In the genomic region with DNA sequence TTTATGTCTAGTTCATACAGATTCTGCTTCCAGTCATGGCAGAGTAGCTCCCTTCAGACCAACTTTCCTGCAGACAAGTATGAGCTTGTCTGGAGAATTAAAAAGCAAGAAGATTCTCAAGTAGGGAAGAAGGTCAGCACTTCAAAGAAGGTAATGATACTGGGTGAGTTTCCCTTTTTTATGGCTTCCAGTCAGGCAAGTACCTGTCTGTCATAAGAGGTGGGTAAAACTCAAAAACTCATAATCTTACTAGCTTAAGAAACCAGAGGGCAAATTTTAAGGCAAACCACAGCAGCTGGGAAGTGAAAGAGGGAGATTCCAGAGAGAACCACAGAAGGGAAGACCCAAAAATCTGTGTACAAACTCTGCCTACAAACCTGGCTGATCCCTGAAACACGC, we compare ENCODE assay signal across 10 cellular contexts. TPM values are rescaled to one million over a fixed set of nuclear protein-coding genes. Genes with fewer than 3 reads are reported as not detected.
A peak's percentile ranks its signal among the peaks of the same experiment; 100 is the strongest.
DNase-seq lines count a peak whose midpoint lies in the region; ATAC-seq and TF ChIP-seq lines count a peak whose summit lies in the region.
"Had no signal": no experiment of that assay in that cellular context is flagged by ENCODE, and none has a peak within 500 bp of the region (broad histone marks: within the 10 kb centered on the region; RNA-seq: fewer than 3 reads in every experiment).

No MANE protein-coding gene starts in this region.

- peak; percentile 73 for DNase-seq in activated naive CD4-positive, alpha-beta T cell treated with anti-CD3 and anti-CD28 coated beads for 36 hours
- no peak for DNase-seq in activated naive CD4-positive, alpha-beta T cell (lab: John Stamatoyannopoulos, UW)
- DNase-seq in activated naive CD8-positive, alpha-beta T cell treated with anti-CD3 and anti-CD28 coated beads, Interleukin-2, amount 50 U/mL, for 24 hours, result no peak
- DNase-seq in NCI-H526 treated with DMSO at 0.1 percent for 48 hours (lab: John Stamatoyannopoulos, UW) (no peak), LoVo (ENCODE audit: low spot score) (no peak), gastrocnemius medialis (no peak)
- DNase-seq: heart left ventricle had no signal

- H3K4me3 ChIP-seq in gastrocnemius medialis, result no peak overlapping the region
- H3K4me3 ChIP-seq: heart left ventricle had no signal

- H3K36me3 ChIP-seq in gastrocnemius medialis, result no peaks in the 10 kb centered on the region

- no peak overlapping the region for H3K27ac ChIP-seq in gastrocnemius medialis

- H3K4me1 ChIP-seq in gastrocnemius medialis, result peaks cover 28 to 43% of the 10 kb centered on the region in 2 donors

- H3K9me3 ChIP-seq in gastrocnemius medialis, result no peaks in the 10 kb centered on the region
- H3K9me3 ChIP-seq: heart left ventricle had no signal

- TF ChIP-seq CTCF in gastrocnemius medialis (IDR thresholded peaks at IDR 0.05 in 4 of 5, conservative IDR thresholded peaks at IDR 0.05 in 1 of 5), result no peak

- no peaks in the 10 kb centered on the region for H3K27me3 ChIP-seq in gastrocnemius medialis
- H3K27me3 ChIP-seq: heart left ventricle had no signal

- ATAC-seq in HG03097 (IDR thresholded peaks at IDR 0.05; ENCODE audit: low FRiP score, unreplicated experiment), result peak; percentile 43
- peak; percentile 40 for ATAC-seq in activated naive CD8-positive, alpha-beta T cell treated with anti-CD3 and anti-CD28 coated beads, Interleukin-2, amount 50 U/mL, for 24 hours
- ATAC-seq in stimulated activated memory B cell treated with anti-CD40 and anti-IgM and Interleukin-4, amounts not matched to agents 10 μg/mL and 1 μg/mL and 100 μg/mL, for 72 hours, result peak; percentile 80
- no peak for ATAC-seq in gastrocnemius medialis
- ATAC-seq: heart left ventricle had no signal

- H3K4me3 Mint-ChIP-seq in activated naive CD4-positive, alpha-beta T cell treated with anti-CD3 and anti-CD28 coated beads for 36 hours, result no peak overlapping the region
- H3K4me3 Mint-ChIP-seq in activated naive CD8-positive, alpha-beta T cell treated with anti-CD3 and anti-CD28 coated beads, Interleukin-2, amount 50 U/mL, for 24 hours, result peak overlapping the region; percentile 16
- no peak overlapping the region for H3K4me3 Mint-ChIP-seq in stimulated activated memory B cell treated with anti-CD40 and anti-IgM and Interleukin-4, amounts not matched to agents 10 μg/mL and 1 μg/mL and 100 μg/mL, for 72 hours
- H3K4me3 Mint-ChIP-seq: neural crest cell had no signal

- H3K9me3 Mint-ChIP-seq in activated naive CD4-positive, alpha-beta T cell treated with anti-CD3 and anti-CD28 coated beads for 36 hours, result no peaks in the 10 kb centered on the region
- H3K9me3 Mint-ChIP-seq in activated naive CD8-positive, alpha-beta T cell treated with anti-CD3 and anti-CD28 coated beads, Interleukin-2, amount 50 U/mL, for 24 hours, result no peaks in the 10 kb centered on the region
- no peaks in the 10 kb centered on the region for H3K9me3 Mint-ChIP-seq in stimulated activated memory B cell treated with anti-CD40 and anti-IgM and Interleukin-4, amounts not matched to agents 10 μg/mL and 1 μg/mL and 100 μg/mL, for 72 hours
- H3K9me3 Mint-ChIP-seq: neural crest cell had no signal

- in situ Hi-C loops in gastrocnemius medialis (cut with MboI; ENCODE audit: low sequenced_read_pairs in 4 of 4), result no loop called here

- no peaks in the 10 kb centered on the region for H3K36me3 Mint-ChIP-seq in activated naive CD4-positive, alpha-beta T cell treated with anti-CD3 and anti-CD28 coated beads for 36 hours (ENCODE audit: low read depth)
- peaks cover 5% of the 10 kb centered on the region for H3K36me3 Mint-ChIP-seq in activated naive CD8-positive, alpha-beta T cell treated with anti-CD3 and anti-CD28 coated beads, Interleukin-2, amount 50 U/mL, for 24 hours (ENCODE audit: low read depth)
- H3K36me3 Mint-ChIP-seq in stimulated activated memory B cell treated with anti-CD40 and anti-IgM and Interleukin-4, amounts not matched to agents 10 μg/mL and 1 μg/mL and 100 μg/mL, for 72 hours, result peaks cover 6% of the 10 kb centered on the region

- intact Hi-C loops in activated naive CD4-positive, alpha-beta T cell treated with anti-CD3 and anti-CD28 coated beads for 36 hours (cut with micrococcal nuclease), result loop anchor here (2.0 kb wide), 3 partner anchors 52 to 250 kb away; partner anchors contain the start of gene ZNF143
- intact Hi-C loops in gastrocnemius medialis (cut with DNase I; ENCODE audit: low total_unique reads), result no loop called here

- H3K27ac Mint-ChIP-seq in activated naive CD4-positive, alpha-beta T cell treated with anti-CD3 and anti-CD28 coated beads for 36 hours, result peak overlapping the region; percentile 82
- H3K27ac Mint-ChIP-seq in activated naive CD8-positive, alpha-beta T cell treated with anti-CD3 and anti-CD28 coated beads, Interleukin-2, amount 50 U/mL, for 24 hours, result peak overlapping the region; percentile 71
- peak overlapping the region; percentile 77 for H3K27ac Mint-ChIP-seq in stimulated activated memory B cell treated with anti-CD40 and anti-IgM and Interleukin-4, amounts not matched to agents 10 μg/mL and 1 μg/mL and 100 μg/mL, for 72 hours

- CTCF ChIA-PET in activated naive CD4-positive, alpha-beta T cell treated with anti-CD3 and anti-CD28 coated beads for 36 hours (lab: Charles Lee), result interaction anchor here (0.9 to 1.5 kb wide), 2 partner anchors 41 to 295 kb away, joined by 3 read pairs; no protein-coding TSS in a partner anchor

- TF ChIP-seq POLR2A in gastrocnemius medialis (IDR thresholded peaks at IDR 0.05), result no peak

- H3K27me3 Mint-ChIP-seq in activated naive CD4-positive, alpha-beta T cell treated with anti-CD3 and anti-CD28 coated beads for 36 hours (ENCODE audit: low read depth), result no peaks in the 10 kb centered on the region
- H3K27me3 Mint-ChIP-seq in activated naive CD8-positive, alpha-beta T cell treated with anti-CD3 and anti-CD28 coated beads, Interleukin-2, amount 50 U/mL, for 24 hours, result no peaks in the 10 kb centered on the region
- no peaks in the 10 kb centered on the region for H3K27me3 Mint-ChIP-seq in stimulated activated memory B cell treated with anti-CD40 and anti-IgM and Interleukin-4, amounts not matched to agents 10 μg/mL and 1 μg/mL and 100 μg/mL, for 72 hours

- H3K4me1 Mint-ChIP-seq in activated naive CD4-positive, alpha-beta T cell treated with anti-CD3 and anti-CD28 coated beads for 36 hours (ENCODE audit: low read depth), result peaks cover 68% of the 10 kb centered on the region
- peaks cover 71% of the 10 kb centered on the region for H3K4me1 Mint-ChIP-seq in activated naive CD8-positive, alpha-beta T cell treated with anti-CD3 and anti-CD28 coated beads, Interleukin-2, amount 50 U/mL, for 24 hours
- peaks cover 73% of the 10 kb centered on the region for H3K4me1 Mint-ChIP-seq in stimulated activated memory B cell treated with anti-CD40 and anti-IgM and Interleukin-4, amounts not matched to agents 10 μg/mL and 1 μg/mL and 100 μg/mL, for 72 hours

RNA-seq across cellular contexts. Expression of gene DENND5A, which starts 54.2 kb away (rescaled TPM):
- 10 to 100 TPM; 62.3 to 63.5 TPM for total RNA-seq in activated naive CD4-positive, alpha-beta T cell treated with anti-CD3 and anti-CD28 coated beads for 36 hours
- total RNA-seq in gastrocnemius medialis, result 10 to 100 TPM; 29.1 to 33.1 (median 31.5) TPM

Comparison
In these comparisons a context has a peak if more than half of its experiments do, and no peak if none do; other contexts are left out.
1. ATAC-seq: peak in HG03097 (single experiment), activated naive CD8-positive, alpha-beta T cell treated with anti-CD3 and anti-CD28 coated beads, Interleukin-2, amount 50 U/mL, for 24 hours (single experiment) and stimulated activated memory B cell treated with anti-CD40 and anti-IgM and Interleukin-4, amounts not matched to agents 10 μg/mL and 1 μg/mL and 100 μg/mL, for 72 hours (single experiment); none in gastrocnemius medialis (0 of 2).
2. Peak in every context shown above with its lines, with median percentiles within 50 percentile points of each other: H3K27ac Mint-ChIP-seq.